In the genomic region with DNA sequence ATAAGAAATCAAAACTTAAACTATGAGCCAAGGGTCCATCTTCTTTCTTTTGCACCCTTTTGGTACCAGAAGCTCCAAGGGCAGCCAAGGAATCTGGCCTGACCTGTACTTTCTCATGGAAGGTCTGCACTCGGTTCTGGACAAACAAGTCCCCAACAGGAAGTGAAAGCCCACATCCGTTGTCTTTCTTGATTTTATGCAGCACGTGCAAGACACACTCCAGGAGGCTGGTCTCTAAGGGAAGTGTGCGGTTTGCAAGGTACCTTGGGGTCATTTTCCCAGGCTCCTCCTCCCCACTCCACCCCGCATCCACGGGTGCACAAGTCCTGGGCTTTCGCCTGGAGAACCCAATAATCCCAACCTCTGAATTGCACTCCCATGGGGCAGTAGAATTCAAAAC, we compare ENCODE assay signal across 15 cellular contexts.
DNase-seq lines count a peak whose midpoint lies in the region; ATAC-seq and TF ChIP-seq lines count a peak whose summit lies in the region.
"Had no signal": no experiment of that assay in that cellular context is flagged by ENCODE, and none has a peak within 500 bp of the region (broad histone marks: within the 10 kb centered on the region; RNA-seq: fewer than 3 reads in every experiment).

No MANE protein-coding gene starts in this region.

- H3K27me3 Mint-ChIP-seq in activated CD4-positive, alpha-beta T cell treated with anti-CD3 and anti-CD28 coated beads, Interleukin-2, amount 10 ng/mL, durations not matched to agents 7 days and 5 days, result no peaks in the 10 kb centered on the region
- no peaks in the 10 kb centered on the region for H3K27me3 Mint-ChIP-seq in activated T-cell treated with anti-CD3 and anti-CD28 coated beads, Interleukin-2, amount 50 U/mL, for 72 hours (ENCODE audit: low read depth)

- no peak overlapping the region for H2AFZ ChIP-seq in SU-DHL-6 (ENCODE audit: low read depth, low read length, severe bottlenecking)

- H3K9me2 ChIP-seq in SU-DHL-6 (replicated peaks; ENCODE audit: insufficient read depth, low read length), result no peaks in the 10 kb centered on the region

- H3K4me3 Mint-ChIP-seq in activated CD4-positive, alpha-beta T cell treated with anti-CD3 and anti-CD28 coated beads, Interleukin-2, amount 10 ng/mL, durations not matched to agents 7 days and 5 days, result no peak overlapping the region
- H3K4me3 Mint-ChIP-seq in activated T-cell treated with anti-CD3 and anti-CD28 coated beads, Interleukin-2, amount 50 U/mL, for 72 hours, result no peak overlapping the region

- intact Hi-C loops in posterior vena cava (cut with DNase I), result loop anchor here in 1 of 2 donors (10.0 kb wide), 1 partner anchor 124 kb away; no protein-coding TSS in a partner anchor

- no peaks in the 10 kb centered on the region for H3K79me2 ChIP-seq in SU-DHL-6 (ENCODE audit: insufficient read depth, low read length)

- H3K27ac Mint-ChIP-seq in activated CD4-positive, alpha-beta T cell treated with anti-CD3 and anti-CD28 coated beads, Interleukin-2, amount 10 ng/mL, durations not matched to agents 7 days and 5 days, result peak overlapping the region; percentile 54
- H3K27ac Mint-ChIP-seq in activated T-cell treated with anti-CD3 and anti-CD28 coated beads, Interleukin-2, amount 50 U/mL, for 72 hours, result no peak overlapping the region

- CTCF ChIA-PET in activated CD4-positive, alpha-beta T cell treated with anti-CD3 and anti-CD28 coated beads, Interleukin-2, amount 10 ng/mL, durations not matched to agents 7 days and 5 days (lab: Charles Lee), result no interaction called here

- peaks cover 49% of the 10 kb centered on the region for H3K4me1 Mint-ChIP-seq in activated CD4-positive, alpha-beta T cell treated with anti-CD3 and anti-CD28 coated beads, Interleukin-2, amount 10 ng/mL, durations not matched to agents 7 days and 5 days
- H3K4me1 Mint-ChIP-seq in activated T-cell treated with anti-CD3 and anti-CD28 coated beads, Interleukin-2, amount 50 U/mL, for 72 hours (ENCODE audit: low read depth), result peaks cover 38% of the 10 kb centered on the region

- H3K36me3 ChIP-seq in SU-DHL-6 (ENCODE audit: low read length), result no peaks in the 10 kb centered on the region
- H3K36me3 ChIP-seq: pancreas, upper lobe of left lung had no signal

- H4K20me1 ChIP-seq in SU-DHL-6 (ENCODE audit: low read depth, low read length), result no peaks in the 10 kb centered on the region

- no peaks in the 10 kb centered on the region for H3F3A ChIP-seq in SU-DHL-6 (ENCODE audit: insufficient read depth)

- no peaks in the 10 kb centered on the region for H3K9me3 ChIP-seq in SU-DHL-6 (ENCODE audit: insufficient read depth, low read length)
- H3K9me3 ChIP-seq: pancreas, upper lobe of left lung had no signal

- H3K27ac ChIP-seq in SU-DHL-6 (ENCODE audit: low read depth, low read length), result peak overlapping the region; percentile 51
- H3K27ac ChIP-seq: 22Rv1, pancreas, upper lobe of left lung had no signal

- H3K36me3 Mint-ChIP-seq in activated CD4-positive, alpha-beta T cell treated with anti-CD3 and anti-CD28 coated beads, Interleukin-2, amount 10 ng/mL, durations not matched to agents 7 days and 5 days (ENCODE audit: low read depth), result peaks cover 63% of the 10 kb centered on the region
- peaks cover 12 to 17% of the 10 kb centered on the region in 2 donors for H3K36me3 Mint-ChIP-seq in activated T-cell treated with anti-CD3 and anti-CD28 coated beads, Interleukin-2, amount 50 U/mL, for 72 hours (ENCODE audit: insufficient read depth in 2 of 2)

- no peak overlapping the region for H3K4me3 ChIP-seq in SU-DHL-6 (ENCODE audit: insufficient read depth, low read length, poor library complexity, severe bottlenecking)
- H3K4me3 ChIP-seq: pancreas, upper lobe of left lung had no signal

- H3K27me3 ChIP-seq in SU-DHL-6 (ENCODE audit: low read length), result no peaks in the 10 kb centered on the region
- H3K27me3 ChIP-seq: pancreas, upper lobe of left lung had no signal

- H3K9ac ChIP-seq in SU-DHL-6 (ENCODE audit: low read length), result 0 out of 2 replicates have a peak overlapping the region, but pooled peaks have one; percentile 11

- no peak for TF ChIP-seq CTCF in SU-DHL-6 (IDR thresholded peaks at IDR 0.05; ENCODE audit: insufficient read depth, low read length, poor library complexity, severe bottlenecking)

- POLR2A ChIA-PET in activated CD4-positive, alpha-beta T cell treated with anti-CD3 and anti-CD28 coated beads, Interleukin-2, amount 10 ng/mL, durations not matched to agents 7 days and 5 days (lab: Charles Lee), result no interaction called here

- ATAC-seq in HG02870 (IDR thresholded peaks at IDR 0.05; ENCODE audit: unreplicated experiment), result peak; percentile 61
- no peak for ATAC-seq in GM21723 (IDR thresholded peaks at IDR 0.05; ENCODE audit: unreplicated experiment)
- no peak for ATAC-seq in activated T-cell treated with anti-CD3 and anti-CD28 coated beads, Interleukin-2, amount 50 U/mL, for 72 hours (replicated peaks in 1 of 2)
- ATAC-seq: pancreas had no signal

- no peak for DNase-seq in activated CD4-positive, alpha-beta T cell treated with anti-CD3 and anti-CD28 coated beads, Interleukin-2, amount 10 ng/mL, durations not matched to agents 7 days and 5 days
- no peak for DNase-seq in activated CD4-positive, alpha-beta T cell treated with anti-CD3 and anti-CD28 coated beads, Interleukin-2, amount 50 U/mL, for 48 hours
- peak; percentile 35 for DNase-seq in posterior vena cava (ENCODE audit: low spot score)
- no peak for DNase-seq in activated T-cell treated with anti-CD3 and anti-CD28 coated beads, Interleukin-2, amount 50 U/mL, for 72 hours
- no peak for DNase-seq in Kasumi-1 (lab: John Stamatoyannopoulos, UW)
- DNase-seq: amniotic stem cell, cortex of kidney, mammary epithelial cell, NCI-H2171 treated with DMSO at 0.1 percent for 48 hours, pancreas, upper lobe of left lung had no signal

- H3K4me2 ChIP-seq in SU-DHL-6 (ENCODE audit: low read depth, low read length, poor library complexity, severe bottlenecking), result no peak overlapping the region

- H3K9me3 Mint-ChIP-seq in activated CD4-positive, alpha-beta T cell treated with anti-CD3 and anti-CD28 coated beads, Interleukin-2, amount 10 ng/mL, durations not matched to agents 7 days and 5 days, result no peaks in the 10 kb centered on the region
- H3K9me3 Mint-ChIP-seq in activated T-cell treated with anti-CD3 and anti-CD28 coated beads, Interleukin-2, amount 50 U/mL, for 72 hours, result no peaks in the 10 kb centered on the region
